1 cellular context compared by ENCODE assay signal in the genomic region with DNA sequence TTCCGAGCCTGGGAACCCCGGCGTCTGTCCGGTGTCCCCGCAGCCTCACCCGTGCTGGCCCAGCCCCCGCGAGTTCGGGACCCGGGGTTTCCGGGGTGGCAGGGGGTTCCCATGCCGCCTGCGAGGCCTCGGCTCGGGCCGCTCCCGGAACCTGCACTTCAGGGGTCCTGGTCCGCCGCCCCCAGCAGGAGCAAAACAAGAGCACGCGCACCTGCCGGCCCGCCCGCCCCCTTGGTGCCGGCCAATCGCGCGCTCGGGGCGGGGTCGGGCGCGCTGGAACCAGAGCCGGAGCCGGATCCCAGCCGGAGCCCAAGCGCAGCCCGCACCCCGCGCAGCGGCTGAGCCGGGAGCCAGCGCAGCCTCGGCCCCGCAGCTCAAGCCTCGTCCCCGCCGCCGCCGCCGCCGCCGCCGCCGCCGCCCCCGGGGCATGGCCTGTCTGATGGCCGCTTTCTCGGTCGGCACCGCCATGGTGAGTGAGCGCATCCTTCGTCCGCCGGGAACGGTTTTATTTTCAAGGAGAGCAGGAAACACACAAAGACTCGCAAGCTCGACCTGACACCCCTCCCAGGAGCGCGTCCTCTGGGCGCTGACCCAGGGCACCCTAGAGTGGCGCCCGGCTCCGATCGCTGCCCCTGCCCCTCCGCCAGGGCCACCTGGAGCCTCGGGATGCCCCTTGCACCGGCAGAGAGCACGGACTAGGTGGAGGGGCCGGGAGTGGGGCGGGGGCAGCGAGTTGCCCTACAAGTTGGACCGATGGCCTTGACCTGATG.
TF ChIP-seq lines count a peak whose summit lies in the region.

A gene (plus strand): TSS at position 305 of the 770 bp plus-strand sequence. CDS start 123 bp downstream, at position 428.

TF ChIP-seq in HEK293, 187 proteins besides CTCF, POLR2A, EP300 and RAD21 (continued from another document and continues in another):
- TF ChIP-seq, protein P1, sequence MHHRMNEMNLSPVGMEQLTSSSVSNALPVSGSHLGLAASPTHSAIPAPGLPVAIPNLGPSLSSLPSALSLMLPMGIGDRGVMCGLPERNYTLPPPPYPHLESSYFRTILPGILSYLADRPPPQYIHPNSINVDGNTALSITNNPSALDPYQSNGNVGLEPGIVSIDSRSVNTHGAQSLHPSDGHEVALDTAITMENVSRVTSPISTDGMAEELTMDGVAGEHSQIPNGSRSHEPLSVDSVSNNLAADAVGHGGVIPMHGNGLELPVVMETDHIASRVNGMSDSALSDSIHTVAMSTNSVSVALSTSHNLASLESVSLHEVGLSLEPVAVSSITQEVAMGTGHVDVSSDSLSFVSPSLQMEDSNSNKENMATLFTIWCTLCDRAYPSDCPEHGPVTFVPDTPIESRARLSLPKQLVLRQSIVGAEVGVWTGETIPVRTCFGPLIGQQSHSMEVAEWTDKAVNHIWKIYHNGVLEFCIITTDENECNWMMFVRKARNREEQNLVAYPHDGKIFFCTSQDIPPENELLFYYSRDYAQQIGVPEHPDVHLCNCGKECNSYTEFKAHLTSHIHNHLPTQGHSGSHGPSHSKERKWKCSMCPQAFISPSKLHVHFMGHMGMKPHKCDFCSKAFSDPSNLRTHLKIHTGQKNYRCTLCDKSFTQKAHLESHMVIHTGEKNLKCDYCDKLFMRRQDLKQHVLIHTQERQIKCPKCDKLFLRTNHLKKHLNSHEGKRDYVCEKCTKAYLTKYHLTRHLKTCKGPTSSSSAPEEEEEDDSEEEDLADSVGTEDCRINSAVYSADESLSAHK (tag by site-specific recombination; IDR thresholded peaks at IDR 0.05) = no peak
- TF ChIP-seq ZNF548 (tag by site-specific recombination; IDR thresholded peaks at IDR 0.05) = no peak
- no peak for TF ChIP-seq ZNF112 (tag by site-specific recombination; IDR thresholded peaks at IDR 0.05)
- TF ChIP-seq ZIC2 (tag by site-specific recombination; IDR thresholded peaks at IDR 0.05) = peak; percentile 61; the same call in 1 of the 2 replicates
- TF ChIP-seq ZNF776 (tag by site-specific recombination; IDR thresholded peaks at IDR 0.05; ENCODE audit: borderline replicate concordance) = no peak
- TF ChIP-seq ZNF544 (tag by site-specific recombination; IDR thresholded peaks at IDR 0.05) = no peak
- TF ChIP-seq ZNF670 (tag by site-specific recombination; IDR thresholded peaks at IDR 0.05; ENCODE audit: low read depth) = no peak
- TF ChIP-seq ZNF175 (tag by site-specific recombination; IDR thresholded peaks at IDR 0.05) = no peak
- no peak for TF ChIP-seq ZNF48 (tag by site-specific recombination; IDR thresholded peaks at IDR 0.05)
- no peak for TF ChIP-seq SP7 (tag by site-specific recombination; IDR thresholded peaks at IDR 0.05)
- 0 out of 2 replicates have a peak, but pooled peaks have one; percentile 42 for TF ChIP-seq SP2 (tag by site-specific recombination; IDR thresholded peaks at IDR 0.05)
- TF ChIP-seq ZNF785 (tag by site-specific recombination; IDR thresholded peaks at IDR 0.05) = no peak
- TF ChIP-seq ZNF596 (tag by site-specific recombination; IDR thresholded peaks at IDR 0.05) = no peak
- no peak for TF ChIP-seq ZNF624 (tag by site-specific recombination; IDR thresholded peaks at IDR 0.05)
- no peak for TF ChIP-seq SETDB1 (IDR thresholded peaks at IDR 0.05; ENCODE audit: insufficient read length, low read length)
- TF ChIP-seq HOXC10 (CRISPR knock-in tag; IDR thresholded peaks at IDR 0.05) = no peak
- TF ChIP-seq ZNF169 (tag by site-specific recombination; IDR thresholded peaks at IDR 0.05) = no peak
- TF ChIP-seq, protein P2, sequence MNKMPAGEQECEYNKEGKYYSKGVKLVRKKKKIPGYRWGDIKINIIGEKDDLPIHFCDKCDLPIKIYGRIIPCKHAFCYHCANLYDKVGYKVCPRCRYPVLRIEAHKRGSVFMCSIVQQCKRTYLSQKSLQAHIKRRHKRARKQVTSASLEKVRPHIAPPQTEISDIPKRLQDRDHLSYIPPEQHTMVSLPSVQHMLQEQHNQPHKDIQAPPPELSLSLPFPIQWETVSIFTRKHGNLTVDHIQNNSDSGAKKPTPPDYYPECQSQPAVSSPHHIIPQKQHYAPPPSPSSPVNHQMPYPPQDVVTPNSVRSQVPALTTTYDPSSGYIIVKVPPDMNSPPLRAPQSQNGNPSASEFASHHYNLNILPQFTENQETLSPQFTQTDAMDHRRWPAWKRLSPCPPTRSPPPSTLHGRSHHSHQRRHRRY (tag by site-specific recombination; IDR thresholded peaks at IDR 0.05) = no peak
- TF ChIP-seq ZNF510 (tag by site-specific recombination; IDR thresholded peaks at IDR 0.05; ENCODE audit: insufficient replicate concordance) = no peak
- TF ChIP-seq, protein P3, sequence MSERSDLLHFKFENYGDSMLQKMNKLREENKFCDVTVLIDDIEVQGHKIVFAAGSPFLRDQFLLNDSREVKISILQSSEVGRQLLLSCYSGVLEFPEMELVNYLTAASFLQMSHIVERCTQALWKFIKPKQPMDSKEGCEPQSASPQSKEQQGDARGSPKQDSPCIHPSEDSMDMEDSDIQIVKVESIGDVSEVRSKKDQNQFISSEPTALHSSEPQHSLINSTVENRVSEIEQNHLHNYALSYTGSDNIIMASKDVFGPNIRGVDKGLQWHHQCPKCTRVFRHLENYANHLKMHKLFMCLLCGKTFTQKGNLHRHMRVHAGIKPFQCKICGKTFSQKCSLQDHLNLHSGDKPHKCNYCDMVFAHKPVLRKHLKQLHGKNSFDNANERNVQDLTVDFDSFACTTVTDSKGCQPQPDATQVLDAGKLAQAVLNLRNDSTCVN (tag by site-specific recombination; optimal IDR thresholded peaks at IDR 0.05) = peak; percentile 63
- TF ChIP-seq ZSCAN23 (tag by site-specific recombination; IDR thresholded peaks at IDR 0.05) = no peak
- no peak for TF ChIP-seq ZNF10 (tag by site-specific recombination; IDR thresholded peaks at IDR 0.05)
- no peak for TF ChIP-seq RBAK (tag by site-specific recombination; IDR thresholded peaks at IDR 0.05)
- TF ChIP-seq ZNF426 (tag by site-specific recombination; IDR thresholded peaks at IDR 0.05) = no peak
- TF ChIP-seq, protein P4, sequence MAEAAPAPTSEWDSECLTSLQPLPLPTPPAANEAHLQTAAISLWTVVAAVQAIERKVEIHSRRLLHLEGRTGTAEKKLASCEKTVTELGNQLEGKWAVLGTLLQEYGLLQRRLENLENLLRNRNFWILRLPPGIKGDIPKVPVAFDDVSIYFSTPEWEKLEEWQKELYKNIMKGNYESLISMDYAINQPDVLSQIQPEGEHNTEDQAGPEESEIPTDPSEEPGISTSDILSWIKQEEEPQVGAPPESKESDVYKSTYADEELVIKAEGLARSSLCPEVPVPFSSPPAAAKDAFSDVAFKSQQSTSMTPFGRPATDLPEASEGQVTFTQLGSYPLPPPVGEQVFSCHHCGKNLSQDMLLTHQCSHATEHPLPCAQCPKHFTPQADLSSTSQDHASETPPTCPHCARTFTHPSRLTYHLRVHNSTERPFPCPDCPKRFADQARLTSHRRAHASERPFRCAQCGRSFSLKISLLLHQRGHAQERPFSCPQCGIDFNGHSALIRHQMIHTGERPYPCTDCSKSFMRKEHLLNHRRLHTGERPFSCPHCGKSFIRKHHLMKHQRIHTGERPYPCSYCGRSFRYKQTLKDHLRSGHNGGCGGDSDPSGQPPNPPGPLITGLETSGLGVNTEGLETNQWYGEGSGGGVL (tag by site-specific recombination; IDR thresholded peaks at IDR 0.05) = no peak
- no peak for TF ChIP-seq SCRT2 (tag by site-specific recombination; IDR thresholded peaks at IDR 0.05)
- TF ChIP-seq, protein P5, sequence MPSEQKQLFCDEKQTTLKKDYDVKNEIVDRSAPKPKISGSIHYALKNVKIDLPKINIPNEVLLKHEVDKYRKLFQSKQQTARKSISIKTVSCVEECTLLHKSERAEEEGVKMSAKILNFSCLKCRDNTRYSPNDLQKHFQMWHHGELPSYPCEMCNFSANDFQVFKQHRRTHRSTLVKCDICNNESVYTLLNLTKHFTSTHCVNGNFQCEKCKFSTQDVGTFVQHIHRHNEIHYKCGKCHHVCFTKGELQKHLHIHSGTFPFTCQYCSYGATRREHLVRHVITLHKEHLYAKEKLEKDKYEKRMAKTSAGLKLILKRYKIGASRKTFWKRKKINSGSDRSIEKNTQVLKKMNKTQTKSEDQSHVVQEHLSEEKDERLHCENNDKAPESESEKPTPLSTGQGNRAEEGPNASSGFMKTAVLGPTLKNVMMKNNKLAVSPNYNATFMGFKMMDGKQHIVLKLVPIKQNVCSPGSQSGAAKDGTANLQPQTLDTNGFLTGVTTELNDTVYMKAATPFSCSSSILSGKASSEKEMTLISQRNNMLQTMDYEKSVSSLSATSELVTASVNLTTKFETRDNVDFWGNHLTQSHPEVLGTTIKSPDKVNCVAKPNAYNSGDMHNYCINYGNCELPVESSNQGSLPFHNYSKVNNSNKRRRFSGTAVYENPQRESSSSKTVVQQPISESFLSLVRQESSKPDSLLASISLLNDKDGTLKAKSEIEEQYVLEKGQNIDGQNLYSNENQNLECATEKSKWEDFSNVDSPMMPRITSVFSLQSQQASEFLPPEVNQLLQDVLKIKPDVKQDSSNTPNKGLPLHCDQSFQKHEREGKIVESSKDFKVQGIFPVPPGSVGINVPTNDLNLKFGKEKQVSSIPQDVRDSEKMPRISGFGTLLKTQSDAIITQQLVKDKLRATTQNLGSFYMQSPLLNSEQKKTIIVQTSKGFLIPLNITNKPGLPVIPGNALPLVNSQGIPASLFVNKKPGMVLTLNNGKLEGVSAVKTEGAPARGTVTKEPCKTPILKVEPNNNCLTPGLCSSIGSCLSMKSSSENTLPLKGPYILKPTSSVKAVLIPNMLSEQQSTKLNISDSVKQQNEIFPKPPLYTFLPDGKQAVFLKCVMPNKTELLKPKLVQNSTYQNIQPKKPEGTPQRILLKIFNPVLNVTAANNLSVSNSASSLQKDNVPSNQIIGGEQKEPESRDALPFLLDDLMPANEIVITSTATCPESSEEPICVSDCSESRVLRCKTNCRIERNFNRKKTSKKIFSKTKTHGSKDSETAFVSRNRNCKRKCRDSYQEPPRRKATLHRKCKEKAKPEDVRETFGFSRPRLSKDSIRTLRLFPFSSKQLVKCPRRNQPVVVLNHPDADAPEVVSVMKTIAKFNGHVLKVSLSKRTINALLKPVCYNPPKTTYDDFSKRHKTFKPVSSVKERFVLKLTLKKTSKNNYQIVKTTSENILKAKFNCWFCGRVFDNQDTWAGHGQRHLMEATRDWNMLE (tag by site-specific recombination; conservative IDR thresholded peaks at IDR 0.05; ENCODE audit: low read depth) = no peak
- TF ChIP-seq, protein P6, sequence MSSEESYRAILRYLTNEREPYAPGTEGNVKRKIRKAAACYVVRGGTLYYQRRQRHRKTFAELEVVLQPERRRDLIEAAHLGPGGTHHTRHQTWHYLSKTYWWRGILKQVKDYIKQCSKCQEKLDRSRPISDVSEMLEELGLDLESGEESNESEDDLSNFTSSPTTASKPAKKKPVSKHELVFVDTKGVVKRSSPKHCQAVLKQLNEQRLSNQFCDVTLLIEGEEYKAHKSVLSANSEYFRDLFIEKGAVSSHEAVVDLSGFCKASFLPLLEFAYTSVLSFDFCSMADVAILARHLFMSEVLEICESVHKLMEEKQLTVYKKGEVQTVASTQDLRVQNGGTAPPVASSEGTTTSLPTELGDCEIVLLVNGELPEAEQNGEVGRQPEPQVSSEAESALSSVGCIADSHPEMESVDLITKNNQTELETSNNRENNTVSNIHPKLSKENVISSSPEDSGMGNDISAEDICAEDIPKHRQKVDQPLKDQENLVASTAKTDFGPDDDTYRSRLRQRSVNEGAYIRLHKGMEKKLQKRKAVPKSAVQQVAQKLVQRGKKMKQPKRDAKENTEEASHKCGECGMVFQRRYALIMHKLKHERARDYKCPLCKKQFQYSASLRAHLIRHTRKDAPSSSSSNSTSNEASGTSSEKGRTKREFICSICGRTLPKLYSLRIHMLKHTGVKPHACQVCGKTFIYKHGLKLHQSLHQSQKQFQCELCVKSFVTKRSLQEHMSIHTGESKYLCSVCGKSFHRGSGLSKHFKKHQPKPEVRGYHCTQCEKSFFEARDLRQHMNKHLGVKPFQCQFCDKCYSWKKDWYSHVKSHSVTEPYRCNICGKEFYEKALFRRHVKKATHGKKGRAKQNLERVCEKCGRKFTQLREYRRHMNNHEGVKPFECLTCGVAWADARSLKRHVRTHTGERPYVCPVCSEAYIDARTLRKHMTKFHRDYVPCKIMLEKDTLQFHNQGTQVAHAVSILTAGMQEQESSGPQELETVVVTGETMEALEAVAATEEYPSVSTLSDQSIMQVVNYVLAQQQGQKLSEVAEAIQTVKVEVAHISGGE (tag by site-specific recombination; conservative IDR thresholded peaks at IDR 0.05; ENCODE audit: low read depth) = peak; percentile 38; the same call in 1 of the 2 replicates
- TF ChIP-seq, protein P7, sequence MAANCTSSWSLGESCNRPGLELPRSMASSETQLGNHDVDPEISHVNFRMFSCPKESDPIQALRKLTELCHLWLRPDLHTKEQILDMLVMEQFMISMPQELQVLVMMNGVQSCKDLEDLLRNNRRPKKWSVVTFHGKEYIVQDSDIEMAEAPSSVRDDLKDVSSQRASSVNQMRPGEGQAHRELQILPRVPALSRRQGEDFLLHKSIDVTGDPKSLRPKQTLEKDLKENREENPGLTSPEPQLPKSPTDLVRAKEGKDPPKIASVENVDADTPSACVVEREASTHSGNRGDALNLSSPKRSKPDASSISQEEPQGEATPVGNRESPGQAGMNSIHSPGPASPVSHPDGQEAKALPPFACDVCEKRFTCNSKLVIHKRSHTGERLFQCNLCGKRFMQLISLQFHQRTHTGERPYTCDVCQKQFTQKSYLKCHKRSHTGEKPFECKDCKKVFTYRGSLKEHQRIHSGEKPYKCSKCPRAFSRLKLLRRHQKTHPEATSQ (tag by site-specific recombination; IDR thresholded peaks at IDR 0.05) = no peak
- TF ChIP-seq ZBTB20 (tag by site-specific recombination; IDR thresholded peaks at IDR 0.05) = peak; percentile 78; the same call in 1 of the 2 replicates
- TF ChIP-seq ZNF621 (tag by site-specific recombination; IDR thresholded peaks at IDR 0.05) = no peak
- no peak for TF ChIP-seq BCL11B (tag by site-specific recombination; IDR thresholded peaks at IDR 0.05; ENCODE audit: low read depth)
- TF ChIP-seq YY1 (tag by site-specific recombination; IDR thresholded peaks at IDR 0.05) = no peak
- TF ChIP-seq ZBTB8A (tag by site-specific recombination; IDR thresholded peaks at IDR 0.05) = no peak
- TF ChIP-seq ZNF354C (tag by site-specific recombination; IDR thresholded peaks at IDR 0.05; ENCODE audit: borderline replicate concordance, low read depth) = no peak
- TF ChIP-seq, protein P8, sequence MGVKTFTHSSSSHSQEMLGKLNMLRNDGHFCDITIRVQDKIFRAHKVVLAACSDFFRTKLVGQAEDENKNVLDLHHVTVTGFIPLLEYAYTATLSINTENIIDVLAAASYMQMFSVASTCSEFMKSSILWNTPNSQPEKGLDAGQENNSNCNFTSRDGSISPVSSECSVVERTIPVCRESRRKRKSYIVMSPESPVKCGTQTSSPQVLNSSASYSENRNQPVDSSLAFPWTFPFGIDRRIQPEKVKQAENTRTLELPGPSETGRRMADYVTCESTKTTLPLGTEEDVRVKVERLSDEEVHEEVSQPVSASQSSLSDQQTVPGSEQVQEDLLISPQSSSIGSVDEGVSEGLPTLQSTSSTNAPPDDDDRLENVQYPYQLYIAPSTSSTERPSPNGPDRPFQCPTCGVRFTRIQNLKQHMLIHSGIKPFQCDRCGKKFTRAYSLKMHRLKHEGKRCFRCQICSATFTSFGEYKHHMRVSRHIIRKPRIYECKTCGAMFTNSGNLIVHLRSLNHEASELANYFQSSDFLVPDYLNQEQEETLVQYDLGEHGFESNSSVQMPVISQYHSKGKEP (tag by site-specific recombination; IDR thresholded peaks at IDR 0.05) = 0 out of 2 replicates have a peak, but pooled peaks have one; percentile 21
- TF ChIP-seq ZBTB17 (tag by site-specific recombination; IDR thresholded peaks at IDR 0.05) = no peak
- TF ChIP-seq REPIN1 (tag by site-specific recombination; IDR thresholded peaks at IDR 0.05; ENCODE audit: low read depth) = no peak
- 0 out of 2 replicates have a peak, but pooled peaks have one; percentile 7 for TF ChIP-seq KLF1 (tag by site-specific recombination; IDR thresholded peaks at IDR 0.05)
